20 cellular contexts compared by ENCODE assay signal in genomic region chr2:221708916-221709315, GRCh38.
A peak's percentile ranks its signal among the peaks of the same experiment; 100 is the strongest.
DNase-seq lines count a peak whose midpoint lies in the region; ATAC-seq, FAIRE-seq and TF ChIP-seq lines count a peak whose summit lies in the region.
"Had no signal": no experiment of that assay in that cellular context is flagged by ENCODE, and none has a peak within 500 bp of the region (broad histone marks: within the 10 kb centered on the region; RNA-seq: fewer than 3 reads in every experiment).

No MANE protein-coding gene starts in this region.

- no peak for TF ChIP-seq RAD21 in H1 (IDR thresholded peaks at IDR 0.05 in 1 of 2, conservative IDR thresholded peaks at IDR 0.05 in 1 of 2; ENCODE audit: low read depth in 2 of 2, low read length in 2 of 2)

- DNase-seq in H7, result peak; percentile 1
- DNase-seq in Karpas-422, result peak; percentile 43
- DNase-seq in H1 (ENCODE audit: low read depth in 1 of 2, low spot score in 2 of 2), result no peak
- no peak for DNase-seq in left lung
- DNase-seq in OCI-M1 (lab: John Stamatoyannopoulos, UW), result no peak
- DNase-seq in NCI-H345 (lab: John Stamatoyannopoulos, UW), result no peak
- DNase-seq in right lobe of liver, result no peak
- DNase-seq: 8988T; CD4-positive, alpha-beta memory T cell; DMS153; DMS79; GDM1; HCEC 1CT; IMR-90 had no signal

- peaks cover 4% of the 10 kb centered on the region; the same call in 1 of the 2 replicates for H3K4me1 ChIP-seq in Karpas-422 (ENCODE audit: low read length)
- H3K4me1 ChIP-seq in H1 (replicated peaks in 1 of 4; ENCODE audit: control insufficient read depth in 3 of 4, insufficient read depth in 4 of 4, low read length in 3 of 4), result peaks cover 0 to 18% (median 8%) of the 10 kb centered on the region in 4 experiments; a peak in 4 of 7 replicates
- H3K4me1 ChIP-seq in left lung, result no peaks in the 10 kb centered on the region
- H3K4me1 ChIP-seq in right lobe of liver, result no peaks in the 10 kb centered on the region

- H3K4me3 ChIP-seq in H7 (ENCODE audit: insufficient read depth, low read depth, low read length), result no peak overlapping the region
- no peak overlapping the region for H3K4me3 ChIP-seq in Karpas-422 (ENCODE audit: low read length)
- H3K4me3 ChIP-seq in H1 (ENCODE audit: extremely low read depth in 1 of 4, insufficient read depth in 2 of 4, low read depth in 3 of 4, low read length in 4 of 4), result peak overlapping the region in 1 of 4 experiments; percentile 8; a peak in 1 of 8 replicates
- H3K4me3 ChIP-seq in left lung, result no peak overlapping the region
- H3K4me3 ChIP-seq in right lobe of liver, result no peak overlapping the region
- H3K4me3 ChIP-seq: BLaER1, K562 had no signal

- H3K4ac ChIP-seq in H1 (replicated peaks; ENCODE audit: insufficient read length, low read depth, low read length), result peak overlapping the region; percentile 47

- peak overlapping the region; percentile 47; the same call in 1 of the 2 replicates for H2BK5ac ChIP-seq in H1 (ENCODE audit: low read depth, low read length)

- H3K36me3 ChIP-seq in H7 (replicated peaks; ENCODE audit: control insufficient read depth, insufficient read depth, low read length) (no peaks in the 10 kb centered on the region), Karpas-422 (ENCODE audit: insufficient read depth, low read length) (no peaks in the 10 kb centered on the region), H1 (ENCODE audit: control insufficient read depth in 2 of 4, insufficient read depth in 4 of 4, low read length in 3 of 4) (no peaks in the 10 kb centered on the region), left lung (no peaks in the 10 kb centered on the region), right lobe of liver (no peaks in the 10 kb centered on the region)
- H3K36me3 ChIP-seq: BLaER1 had no signal

- no peak overlapping the region for H3K14ac ChIP-seq in H1 (ENCODE audit: insufficient read length)

- H3K56ac ChIP-seq in H1 (replicated peaks; ENCODE audit: insufficient read length, low read depth, low read length), result peak overlapping the region; percentile 11

- H3K9ac ChIP-seq in Karpas-422 (ENCODE audit: low read length), result no peak overlapping the region
- no peak overlapping the region for H3K9ac ChIP-seq in H1 (replicated peaks in 1 of 4; ENCODE audit: extremely low read depth in 1 of 4, low read depth in 3 of 4, low read length in 3 of 4)
- H3K9ac ChIP-seq: BLaER1 had no signal

- 5% methylated on average over 1 of the region's 1 CpG; no CpG with 5 or more reads in 1 of the 2 experiments for WGBS in H1 (ENCODE audit: extremely low coverage in 1 of 2, insufficient coverage in 1 of 2, insufficient read length in 1 of 2, insufficient replicate concordance in 2 of 2, low coverage in 1 of 2, low lambda C conversion rate in 2 of 2, missing lambda C conversion rate in 1 of 2), 2 experiments
- WGBS in right lobe of liver (ENCODE audit: insufficient coverage, low coverage, low lambda C conversion rate, missing lambda C conversion rate), result 42% methylated on average over 1 of the region's 1 CpG

- H2BK15ac ChIP-seq in H1 (ENCODE audit: low read length), result no peak overlapping the region

- TF ChIP-seq POLR2A in H1 (IDR thresholded peaks at IDR 0.05; ENCODE audit: control extremely low read depth in 1 of 2, low read depth in 2 of 2, low read length in 2 of 2), result no peak
- TF ChIP-seq POLR2A in right lobe of liver (IDR thresholded peaks at IDR 0.05), result no peak

- H4K91ac ChIP-seq in H1 (replicated peaks; ENCODE audit: insufficient read length, low read length), result peak overlapping the region; percentile 75

- no peaks in the 10 kb centered on the region for H3K79me1 ChIP-seq in H1 (ENCODE audit: low read depth, low read length)

- H3K4me2 ChIP-seq in Karpas-422 (ENCODE audit: low read depth, low read length, poor library complexity, severe bottlenecking) (no peak overlapping the region), H1 (ENCODE audit: insufficient read depth in 1 of 2, low read depth in 2 of 2, low read length in 2 of 2) (peak overlapping the region; percentile 45 to 67)
- H3K4me2 ChIP-seq: BLaER1 had no signal

- H2AFZ ChIP-seq in Karpas-422 (ENCODE audit: low read length) (no peak overlapping the region), H1 (ENCODE audit: low read length) (no peak overlapping the region)

- peak overlapping the region; percentile 86; the same call in 1 of the 2 replicates for H2BK12ac ChIP-seq in H1 (ENCODE audit: low read depth, low read length)

- CTCF ChIA-PET in H1 (lab: Charles Lee; ENCODE audit: partially characterized antibody), result no interaction called here

- TF ChIP-seq CTCF in H1 (IDR thresholded peaks at IDR 0.05; ENCODE audit: control extremely low read depth in 1 of 3, insufficient read depth in 1 of 3, low read depth in 1 of 3, low read length in 3 of 3) (no peak), left lung (IDR thresholded peaks at IDR 0.05) (no peak), right lobe of liver (IDR thresholded peaks at IDR 0.05) (no peak)

- no peak overlapping the region for H4K5ac ChIP-seq in H1 (ENCODE audit: insufficient read length, low read depth, low read length)

- no peak overlapping the region for H3K18ac ChIP-seq in H1 (ENCODE audit: extremely low read depth, low read length)

- H3K79me2 ChIP-seq in Karpas-422 (ENCODE audit: low read length), result no peaks in the 10 kb centered on the region
- no peaks in the 10 kb centered on the region for H3K79me2 ChIP-seq in H1 (ENCODE audit: control insufficient read depth in 1 of 2, insufficient read depth in 2 of 2, low read length in 2 of 2)

- no peak overlapping the region for H3K23ac ChIP-seq in H1 (ENCODE audit: insufficient read length)

- H3K9me2 ChIP-seq in Karpas-422 (replicated peaks; ENCODE audit: insufficient read depth, low read length), result no peaks in the 10 kb centered on the region

- intact Hi-C loops in left lung (cut with DNase I) (no loop called here), right lobe of liver (cut with DNase I) (no loop called here)

- H4K8ac ChIP-seq in H1 (ENCODE audit: extremely low read depth, insufficient read depth, low read length), result no peak overlapping the region

- H3K27ac ChIP-seq in Karpas-422 (ENCODE audit: low read length) (no peak overlapping the region), H1 (ENCODE audit: low read depth, low read length) (no peak overlapping the region), left lung (no peak overlapping the region), right lobe of liver (no peak overlapping the region)
- H3K27ac ChIP-seq: BLaER1, HL-60 had no signal

- H3K27me3 ChIP-seq in H7 (ENCODE audit: control insufficient read depth, insufficient read depth, low read length), result no peaks in the 10 kb centered on the region
- no peaks in the 10 kb centered on the region for H3K27me3 ChIP-seq in Karpas-422 (ENCODE audit: low read length)
- H3K27me3 ChIP-seq in H1 (replicated peaks in 1 of 4; ENCODE audit: control insufficient read depth in 3 of 4, extremely low read depth in 1 of 4, insufficient read depth in 3 of 4, low read length in 3 of 4), result no peaks in the 10 kb centered on the region; a peak in 1 of 7 replicates
- H3K27me3 ChIP-seq in left lung, result no peaks in the 10 kb centered on the region
- H3K27me3 ChIP-seq in right lobe of liver, result no peaks in the 10 kb centered on the region
- H3K27me3 ChIP-seq: BLaER1 had no signal

- H3K23me2 ChIP-seq in H1 (ENCODE audit: low read depth, low read length), result no peaks in the 10 kb centered on the region

- POLR2A ChIA-PET in H1 (lab: Charles Lee; ENCODE audit: partially characterized antibody), result no interaction called here

- peak overlapping the region; percentile 57 for H2BK120ac ChIP-seq in H1 (replicated peaks; ENCODE audit: low read depth, low read length)

- no peaks in the 10 kb centered on the region for H4K20me1 ChIP-seq in Karpas-422 (ENCODE audit: insufficient read depth, low read depth, low read length)
- H4K20me1 ChIP-seq in H1 (replicated peaks in 1 of 2; ENCODE audit: control insufficient read depth in 1 of 2, insufficient read depth in 2 of 2, low read length in 2 of 2), result no peaks in the 10 kb centered on the region
- H4K20me1 ChIP-seq: BLaER1 had no signal

- no peak for TF ChIP-seq EP300 in H1 (IDR thresholded peaks at IDR 0.05; ENCODE audit: borderline replicate concordance in 1 of 2, low read depth in 2 of 2, low read length in 2 of 2)

- no peak overlapping the region for H2BK20ac ChIP-seq in H1 (ENCODE audit: low read length)

- peak; percentile 69 for ATAC-seq in left lung
- ATAC-seq in HG02642 (IDR thresholded peaks at IDR 0.05; ENCODE audit: poor library complexity, unreplicated experiment), result no peak
- no peak for ATAC-seq in right lobe of liver
- ATAC-seq: K562 had no signal

- no peak overlapping the region for H2AK5ac ChIP-seq in H1 (ENCODE audit: low read depth, low read length)

- H3K9me3 ChIP-seq in Karpas-422 (ENCODE audit: low read length), result no peaks in the 10 kb centered on the region
- H3K9me3 ChIP-seq in H1 (ENCODE audit: insufficient read depth in 2 of 2, low read depth in 1 of 2, low read length in 1 of 2), result no peaks in the 10 kb centered on the region
- H3K9me3 ChIP-seq in left lung, result no peaks in the 10 kb centered on the region
- H3K9me3 ChIP-seq in right lobe of liver, result no peaks in the 10 kb centered on the region
- H3K9me3 ChIP-seq: BLaER1 had no signal

- no peak for FAIRE-seq in H1 (lab: Jason Lieb, UNC)
- FAIRE-seq: GM12892, GM18507, K562 had no signal

TF ChIP-seq in H1, 55 proteins besides CTCF, POLR2A, EP300 and RAD21:
- TF ChIP-seq CEBPB (IDR thresholded peaks at IDR 0.05; ENCODE audit: low read depth, low read length) (peak; percentile 91), EZH2 (IDR thresholded peaks at IDR 0.05; ENCODE audit: low read depth, low read length, severe bottlenecking) (no peak)

Comparison
In these comparisons a context has a peak if more than half of its experiments do, and no peak if none do; other contexts are left out.
1. DNase-seq: peak in H7 (single experiment) and Karpas-422 (single experiment); none in H1 (0 of 2), left lung (0 of 2), OCI-M1 (single experiment), NCI-H345 (single experiment) and right lobe of liver (0 of 3).